29 cellular contexts compared by ENCODE assay signal in the genomic region with DNA sequence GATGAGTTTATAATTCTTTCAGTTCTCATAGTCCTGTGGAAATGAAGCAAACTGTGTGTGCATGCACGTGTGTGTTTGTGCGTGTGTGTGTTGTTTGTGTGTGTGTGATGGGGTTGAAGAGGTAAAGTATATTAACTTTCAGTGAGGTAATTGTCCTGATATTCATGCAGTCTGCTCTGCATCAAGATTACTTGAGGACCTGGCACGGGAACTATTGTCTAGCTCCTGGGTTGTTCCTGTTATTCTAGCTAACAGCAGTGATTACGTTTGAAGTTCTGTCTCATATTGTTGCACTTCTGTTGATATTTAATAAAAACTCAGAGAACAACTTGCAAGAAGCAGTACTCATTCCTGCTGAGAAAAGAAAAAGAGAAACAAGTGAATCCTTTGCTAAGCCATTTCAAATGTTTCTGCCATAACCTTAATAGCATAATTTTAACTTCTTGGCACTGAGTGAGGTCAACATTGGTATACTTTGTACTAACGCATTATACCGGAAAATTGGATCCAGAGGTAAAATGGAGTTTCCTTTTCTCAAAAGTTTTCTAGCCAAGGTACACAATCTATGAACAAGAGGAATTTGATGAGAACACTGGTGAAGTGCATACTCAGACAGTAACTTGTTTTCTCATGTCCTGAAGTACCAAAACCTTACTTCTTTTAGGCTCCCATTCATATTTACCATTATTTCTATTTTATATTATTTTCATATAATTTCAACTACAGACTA.
"Had no signal": no experiment of that assay in that cellular context is flagged by ENCODE, and none has a peak within 500 bp of the region (broad histone marks: within the 10 kb centered on the region; RNA-seq: fewer than 3 reads in every experiment).

No MANE protein-coding gene starts in this region.

- H3K4me3 ChIP-seq: body of pancreas, cardiac muscle cell, MG63, Peyer's patch, SJCRH30 had no signal

- DNase-seq: activated CD4-positive, alpha-beta T cell treated with anti-CD3 and anti-CD28 coated beads for 48 hours; activated CD4-positive, alpha-beta T cell treated with anti-CD3 and anti-CD28 coated beads, Interleukin-2, amount 50 U/mL, for 4 hours; activated CD4-positive, CD25-positive, alpha-beta regulatory T cell treated with anti-CD3 and anti-CD28 coated beads, Interleukin-2, amount 50 U/mL, for 72 hours; activated CD8-positive, alpha-beta memory T cell treated with anti-CD3 and anti-CD28 coated beads, Interleukin-2, amount 10 ng/mL, durations not matched to agents 7 days and 5 days; activated effector memory CD4-positive, alpha-beta T cell treated with anti-CD3 and anti-CD28 coated beads, Interleukin-2, amount 50 U/mL, for 16 hours; activated naive CD4-positive, alpha-beta T cell treated with Interleukin-2 at 50 U/mL for 16 hours; activated naive CD8-positive, alpha-beta T cell treated with anti-CD3 and anti-CD28 coated beads, Interleukin-2, amount 50 U/mL, for 24 hours; activated T-cell treated with anti-CD3 and anti-CD28 coated beads, Interleukin-2, amount 50 U/mL, for 4 hours; amygdala; body of pancreas; MG63; MV-4-11; NCI-H1092 treated with DMSO at 0.1 percent for 48 hours; NCI-H1417 treated with DMSO at 0.1 percent for 48 hours; NCI-H1694; NCI-H2029; NCI-H345; NCI-H510A; NCI-H69; NK-92 treated with Interleukin-12 subunit alpha and Interleukin-12 subunit beta, amount 100 ng/mL, for 24 hours; Peyer's patch; Right ventricle myocardium superior; SJCRH30 had no signal

- H3K36me3 Mint-ChIP-seq: activated CD8-positive, alpha-beta memory T cell treated with anti-CD3 and anti-CD28 coated beads, Interleukin-2, amount 10 ng/mL, durations not matched to agents 7 days and 5 days; activated naive CD4-positive, alpha-beta T cell treated with anti-CD3 and anti-CD28 coated beads, Interleukin-2, amount 50 U/mL, for 72 hours; WTC11 had no signal

- H3K9ac ChIP-seq: KMS-11 had no signal

- H3K36me3 ChIP-seq: cardiac muscle cell, MG63, Peyer's patch, SJCRH30 had no signal

- H3K4me1 ChIP-seq: body of pancreas, Peyer's patch had no signal

- ATAC-seq: activated CD8-positive, alpha-beta memory T cell treated with anti-CD3 and anti-CD28 coated beads, Interleukin-2, amount 10 ng/mL, durations not matched to agents 7 days and 5 days; activated naive CD4-positive, alpha-beta T cell treated with anti-CD3 and anti-CD28 coated beads, Interleukin-2, amount 50 U/mL, for 72 hours; activated naive CD8-positive, alpha-beta T cell treated with anti-CD3 and anti-CD28 coated beads, Interleukin-2, amount 50 U/mL, for 24 hours; activated T-cell treated with anti-CD3 and anti-CD28 coated beads, Interleukin-2, amount 50 U/mL, for 4 hours; body of pancreas; WTC11 had no signal

- H3K27me3 ChIP-seq: body of pancreas, cardiac muscle cell, MG63, Peyer's patch, SJCRH30 had no signal

- H3K4me1 Mint-ChIP-seq: WTC11 had no signal

- H3K9me3 ChIP-seq: body of pancreas, MG63, Peyer's patch, SJCRH30 had no signal

- H3K4me3 Mint-ChIP-seq: activated CD8-positive, alpha-beta memory T cell treated with anti-CD3 and anti-CD28 coated beads, Interleukin-2, amount 10 ng/mL, durations not matched to agents 7 days and 5 days; activated naive CD8-positive, alpha-beta T cell treated with anti-CD3 and anti-CD28 coated beads, Interleukin-2, amount 50 U/mL, for 24 hours; activated T-cell treated with anti-CD3 and anti-CD28 coated beads, Interleukin-2, amount 50 U/mL, for 4 hours; T-helper 1 cell treated with Interleukin-12 subunit alpha and Interleukin-12 subunit beta and Interleukin-4 antibody, amounts not matched to agents 30 μg/mL and 1 μg/mL, for 36 hours; WTC11 had no signal

- H3K27ac ChIP-seq: body of pancreas, cardiac muscle cell, KMS-11, Peyer's patch, RWPE1, SJCRH30 had no signal

- H3K9me3 Mint-ChIP-seq: activated naive CD8-positive, alpha-beta T cell treated with anti-CD3 and anti-CD28 coated beads, Interleukin-2, amount 50 U/mL, for 24 hours; activated T-cell treated with anti-CD3 and anti-CD28 coated beads, Interleukin-2, amount 50 U/mL, for 4 hours; T-helper 1 cell treated with Interleukin-12 subunit alpha and Interleukin-12 subunit beta and Interleukin-4 antibody, amounts not matched to agents 30 μg/mL and 1 μg/mL, for 36 hours; WTC11 had no signal

- H3K27me3 Mint-ChIP-seq: activated CD8-positive, alpha-beta memory T cell treated with anti-CD3 and anti-CD28 coated beads, Interleukin-2, amount 10 ng/mL, durations not matched to agents 7 days and 5 days; activated naive CD8-positive, alpha-beta T cell treated with anti-CD3 and anti-CD28 coated beads, Interleukin-2, amount 50 U/mL, for 24 hours had no signal

- H3K4me2 ChIP-seq: KMS-11 had no signal

- H3K27ac Mint-ChIP-seq: activated CD8-positive, alpha-beta memory T cell treated with anti-CD3 and anti-CD28 coated beads, Interleukin-2, amount 10 ng/mL, durations not matched to agents 7 days and 5 days; activated naive CD4-positive, alpha-beta T cell treated with anti-CD3 and anti-CD28 coated beads, Interleukin-2, amount 50 U/mL, for 72 hours; activated naive CD8-positive, alpha-beta T cell treated with anti-CD3 and anti-CD28 coated beads, Interleukin-2, amount 50 U/mL, for 24 hours; T-helper 1 cell treated with Interleukin-12 subunit alpha and Interleukin-12 subunit beta and Interleukin-4 antibody, amounts not matched to agents 30 μg/mL and 1 μg/mL, for 36 hours; WTC11 had no signal
